In genomic region chr6:30327232-30327746, GRCh38 we compare ENCODE assay signal across 8 cellular contexts. TPM values are rescaled to one million over a fixed set of nuclear protein-coding genes. Genes with fewer than 3 reads are reported as not detected.
DNase-seq lines count a peak whose midpoint lies in the region; ATAC-seq, FAIRE-seq and TF ChIP-seq lines count a peak whose summit lies in the region.

No MANE protein-coding gene starts in this region.

- peaks cover 2% of the 10 kb centered on the region for H3K36me3 ChIP-seq in Caco-2 (ENCODE audit: control insufficient read depth, insufficient read depth, low read length)
- H3K36me3 ChIP-seq in H1 (ENCODE audit: control insufficient read depth in 2 of 4, insufficient read depth in 4 of 4, low read length in 3 of 4), result peaks cover 4 to 29% (median 20%) of the 10 kb centered on the region in 4 experiments; a peak in 7 of 8 replicates
- H3K36me3 ChIP-seq in neuron (ENCODE audit: insufficient read depth, low read length), result peaks cover 21% of the 10 kb centered on the region

- peak overlapping the region; percentile 60; the same call in 1 of the 2 replicates for H2AFZ ChIP-seq in H1 (ENCODE audit: low read length)
- H2AFZ ChIP-seq in neuron (ENCODE audit: low read depth, low read length), result peak overlapping the region; percentile 62

- POLR2A ChIA-PET in Caco-2 (lab: Charles Lee), result no interaction called here
- POLR2A ChIA-PET in H1 (lab: Charles Lee; ENCODE audit: partially characterized antibody), result interaction anchor here (1.4 to 6.3 kb wide), 10 partner anchors 11 to 114 kb away, joined by 3 to 92 read pairs (median 12); partner anchors contain the start of genes RPP21 and TRIM26

- BruUV-seq in Caco-2 (replicated peaks; lab: Mats Ljungman, UMichigan), result no TSS peak

- H3K9ac ChIP-seq in H1 (replicated peaks in 1 of 4; ENCODE audit: extremely low read depth in 1 of 4, low read depth in 3 of 4, low read length in 3 of 4), result peak overlapping the region; percentile 51 to 91 (median 64)

- FAIRE-seq in H1 (lab: Jason Lieb, UNC), result no peak

- H3K4me2 ChIP-seq in H1 (ENCODE audit: insufficient read depth in 1 of 2, low read depth in 2 of 2, low read length in 2 of 2), result peak overlapping the region; percentile 84 to 93

- H2BK120ac ChIP-seq in H1 (replicated peaks; ENCODE audit: low read depth, low read length), result no peak overlapping the region

- CTCF ChIA-PET in Caco-2 (lab: Charles Lee) (no interaction called here), H1 (lab: Charles Lee; ENCODE audit: partially characterized antibody) (interaction anchor here (1.4 kb wide), 1 partner anchor 31 kb away, joined by 4 read pairs; no protein-coding TSS in a partner anchor)

- H2AK5ac ChIP-seq in H1 (ENCODE audit: low read depth, low read length), result no peak overlapping the region; the same call in 1 of the 2 replicates

- peaks cover 12% of the 10 kb centered on the region for H3K4me1 ChIP-seq in Caco-2
- H3K4me1 ChIP-seq in H1 (replicated peaks in 1 of 4; ENCODE audit: control insufficient read depth in 3 of 4, insufficient read depth in 4 of 4, low read length in 3 of 4), result peaks cover 2 to 14% (median 8%) of the 10 kb centered on the region in 4 experiments
- peaks cover 19% of the 10 kb centered on the region for H3K4me1 ChIP-seq in neuron (ENCODE audit: insufficient read depth, low read length)

- H3K27ac Mint-ChIP-seq in Caco-2 (ENCODE audit: unreplicated experiment), result peak overlapping the region; percentile 94

- intact Hi-C loops in Caco-2 (cut with micrococcal nuclease; ENCODE audit: unreplicated experiment), result loop anchor here (1.0 to 5.0 kb wide), 2 partner anchors 89 to 115 kb away; partner anchors contain the start of gene TRIM26

- H3K4ac ChIP-seq in H1 (replicated peaks; ENCODE audit: insufficient read length, low read depth, low read length), result no peak overlapping the region

- H3K27me3 ChIP-seq in Caco-2 (replicated peaks; ENCODE audit: control insufficient read depth, insufficient read depth, low read length) (no peaks in the 10 kb centered on the region), H1 (replicated peaks in 1 of 4; ENCODE audit: control insufficient read depth in 3 of 4, extremely low read depth in 1 of 4, insufficient read depth in 3 of 4, low read length in 3 of 4) (no peaks in the 10 kb centered on the region), neuron (ENCODE audit: insufficient read depth, low read length) (no peaks in the 10 kb centered on the region)

- peaks cover 41% of the 10 kb centered on the region for H3K36me3 Mint-ChIP-seq in Caco-2 (ENCODE audit: insufficient read depth, unreplicated experiment)

- H3K14ac ChIP-seq in H1 (ENCODE audit: insufficient read length), result no peak overlapping the region

- no peak overlapping the region for H2BK15ac ChIP-seq in H1 (ENCODE audit: low read length)

- peaks cover 0 to 43% of the 10 kb centered on the region in 2 experiments; a peak in 3 of 4 replicates for H3K79me2 ChIP-seq in H1 (ENCODE audit: control insufficient read depth in 1 of 2, insufficient read depth in 2 of 2, low read length in 2 of 2)

- no peak overlapping the region for H3K23ac ChIP-seq in H1 (ENCODE audit: insufficient read length)

- no peak for ATAC-seq in HG03521 (IDR thresholded peaks at IDR 0.05; ENCODE audit: unreplicated experiment)
- no peak for ATAC-seq in HG03095 (IDR thresholded peaks at IDR 0.05; ENCODE audit: unreplicated experiment)
- ATAC-seq in HG02884 (IDR thresholded peaks at IDR 0.05; ENCODE audit: unreplicated experiment), result no peak

- H3K9me3 ChIP-seq in Caco-2 (no peaks in the 10 kb centered on the region), H1 (ENCODE audit: insufficient read depth in 2 of 2, low read depth in 1 of 2, low read length in 1 of 2) (no peaks in the 10 kb centered on the region), neuron (ENCODE audit: low read length) (peaks cover 3% of the 10 kb centered on the region)

- no peak overlapping the region for H3K56ac ChIP-seq in H1 (replicated peaks; ENCODE audit: insufficient read length, low read depth, low read length)

- no peak overlapping the region for H4K91ac ChIP-seq in H1 (replicated peaks; ENCODE audit: insufficient read length, low read length)

- peaks cover 2% of the 10 kb centered on the region; the same call in 1 of the 2 replicates for H3K79me1 ChIP-seq in H1 (ENCODE audit: low read depth, low read length)

- WGBS in H1 (ENCODE audit: extremely low coverage in 1 of 2, insufficient coverage in 1 of 2, insufficient read length in 1 of 2, insufficient replicate concordance in 2 of 2, low coverage in 1 of 2, low lambda C conversion rate in 2 of 2, missing lambda C conversion rate in 1 of 2), 2 experiments, result 15% methylated on average over 17 of the region's 17 CpGs; no CpG with 5 or more reads in 1 of the 2 experiments

- H3K23me2 ChIP-seq in H1 (ENCODE audit: low read depth, low read length), result peaks cover 4% of the 10 kb centered on the region; the same call in 1 of the 2 replicates

- 0 out of 3 replicates have a peak, but pooled peaks of 1 of the 2 experiments have one; percentile 29 for TF ChIP-seq EP300 in H1 (IDR thresholded peaks at IDR 0.05; ENCODE audit: borderline replicate concordance in 1 of 2, low read depth in 2 of 2, low read length in 2 of 2)

- H2BK5ac ChIP-seq in H1 (ENCODE audit: low read depth, low read length), result peak overlapping the region; percentile 54; the same call in 1 of the 2 replicates

- H2BK12ac ChIP-seq in H1 (ENCODE audit: low read depth, low read length), result no peak overlapping the region

- no peak overlapping the region for H2BK20ac ChIP-seq in H1 (ENCODE audit: low read length)

- H3K4me3 ChIP-seq in Caco-2 (ENCODE audit: low read depth, low read length) (peak overlapping the region; percentile 78), H1 (ENCODE audit: extremely low read depth in 1 of 4, insufficient read depth in 2 of 4, low read depth in 3 of 4, low read length in 4 of 4) (peak overlapping the region; percentile 67 to 83 (median 77)), neuron (ENCODE audit: low read length) (peak overlapping the region; percentile 62)

- H3K4me3 Mint-ChIP-seq in Caco-2 (ENCODE audit: unreplicated experiment), result peak overlapping the region; percentile 91

- H4K8ac ChIP-seq in H1 (ENCODE audit: extremely low read depth, insufficient read depth, low read length), result no peak overlapping the region

- DNase-seq in Caco-2 (no peak), NCI-H1105 treated with DMSO at 0.1 percent for 48 hours (lab: John Stamatoyannopoulos, UW) (peak; percentile 72), H1 (ENCODE audit: low read depth in 1 of 2, low spot score in 2 of 2) (no peak), cortex of kidney (lab: John Stamatoyannopoulos, UW) (no peak)

- no peaks in the 10 kb centered on the region for H3K9me3 Mint-ChIP-seq in Caco-2 (ENCODE audit: unreplicated experiment)

- peaks cover 30% of the 10 kb centered on the region for H3K4me1 Mint-ChIP-seq in Caco-2 (ENCODE audit: low read depth, unreplicated experiment)

- no peaks in the 10 kb centered on the region for H3K27me3 Mint-ChIP-seq in Caco-2 (ENCODE audit: insufficient read depth, unreplicated experiment)

- H3K18ac ChIP-seq in H1 (ENCODE audit: extremely low read depth, low read length), result 0 out of 2 replicates have a peak overlapping the region, but pooled peaks have one; percentile 51

- no peak for TF ChIP-seq POLR2A in H1 (IDR thresholded peaks at IDR 0.05; ENCODE audit: control extremely low read depth in 1 of 2, low read depth in 2 of 2, low read length in 2 of 2)

- no peak for TF ChIP-seq CTCF in Caco-2 (IDR thresholded peaks at IDR 0.05; ENCODE audit: insufficient read depth in 1 of 2, low read depth in 1 of 2, low read length in 1 of 2, severe bottlenecking in 1 of 2, unreplicated experiment in 1 of 2)
- no peak for TF ChIP-seq CTCF in H1 (IDR thresholded peaks at IDR 0.05; ENCODE audit: control extremely low read depth in 1 of 3, insufficient read depth in 1 of 3, low read depth in 1 of 3, low read length in 3 of 3)

- H4K5ac ChIP-seq in H1 (ENCODE audit: insufficient read length, low read depth, low read length), result no peak overlapping the region

- H4K20me1 ChIP-seq in H1 (replicated peaks in 1 of 2; ENCODE audit: control insufficient read depth in 1 of 2, insufficient read depth in 2 of 2, low read length in 2 of 2), result peaks cover 0 to 2% of the 10 kb centered on the region in 2 experiments

- H3K27ac ChIP-seq in H1 (ENCODE audit: low read depth, low read length), result peak overlapping the region; percentile 94

- no peak for TF ChIP-seq RAD21 in H1 (IDR thresholded peaks at IDR 0.05 in 1 of 2, conservative IDR thresholded peaks at IDR 0.05 in 1 of 2; ENCODE audit: low read depth in 2 of 2, low read length in 2 of 2)

TF ChIP-seq in H1, 55 proteins besides CTCF, POLR2A, EP300 and RAD21 (continues in another document):
- no peak for TF ChIP-seq RXRA (IDR thresholded peaks at IDR 0.05; ENCODE audit: insufficient read depth, low read depth, low read length)

RNA-seq across cellular contexts. Expression of gene TRIM39, which starts 0.6 kb away (rescaled TPM):
- total RNA-seq in Caco-2 (2022), result 12.7 and 14.5 TPM in 2 replicates
- 24.2 and 26.1 TPM in 2 replicates for total RNA-seq in H1 (2021; fragmentation: NEBNext Ultra II Directional; extraction: Animal tissue kit (Norgen Biotek cat#: 25700))
- 7.3 and 9.8 TPM in 2 replicates for polyA plus RNA-seq in H1 (2011; rRNA removed)
- polyA plus RNA-seq in H1 (2011; cell fraction: cytosol; rRNA removed), result 11.9 TPM
- 30.9 TPM for polyA plus RNA-seq in H1 (2011; cell fraction: nucleus; rRNA removed)
- 15.4 to 18.1 TPM (median 16.1 TPM) in 4 replicates for polyA plus RNA-seq in H1 (2012, experiment 1 of 2)
- 6.2 TPM for polyA plus RNA-seq in H1 (2012, experiment 2 of 2)
- 14.4 TPM for polyA plus RNA-seq in H1 (2013, experiment 1 of 2)
- polyA plus RNA-seq in H1 (2013, experiment 2 of 2), result 14.3 TPM
- polyA minus RNA-seq in H1 (2011; rRNA and poly(A)+ RNA removed), result 11.5 and 13.4 TPM in 2 replicates
- polyA minus RNA-seq in H1 (2011; cell fraction: cytosol; rRNA and poly(A)+ RNA removed), result 9.2 TPM
- polyA minus RNA-seq in H1 (2011; cell fraction: nucleus; rRNA and poly(A)+ RNA removed), result 16.0 TPM

RNA-seq across cellular contexts. Expression of gene RPP21, which starts 17.7 kb away (rescaled TPM):
- 44.2 and 47.5 TPM in 2 replicates for total RNA-seq in Caco-2 (2022)
- 62.6 and 63.0 TPM in 2 replicates for total RNA-seq in H1 (2021; fragmentation: NEBNext Ultra II Directional; extraction: Animal tissue kit (Norgen Biotek cat#: 25700))
- 219 and 327 TPM in 2 replicates for polyA plus RNA-seq in H1 (2011; rRNA removed)
- polyA plus RNA-seq in H1 (2011; cell fraction: cytosol; rRNA removed), result 175 TPM
- polyA plus RNA-seq in H1 (2011; cell fraction: nucleus; rRNA removed), result 191 TPM
- polyA plus RNA-seq in H1 (2012, experiment 1 of 2), result 68.2 to 121 TPM (median 110 TPM) in 4 replicates
- 312 TPM for polyA plus RNA-seq in H1 (2012, experiment 2 of 2)
- 163 TPM for polyA plus RNA-seq in H1 (2013, experiment 1 of 2)
- 144 TPM for polyA plus RNA-seq in H1 (2013, experiment 2 of 2)
- polyA minus RNA-seq in H1 (2011; rRNA and poly(A)+ RNA removed), result 12.0 and 15.1 TPM in 2 replicates
- 16.0 TPM for polyA minus RNA-seq in H1 (2011; cell fraction: cytosol; rRNA and poly(A)+ RNA removed)
- polyA minus RNA-seq in H1 (2011; cell fraction: nucleus; rRNA and poly(A)+ RNA removed), result 22.2 TPM
